Comparison of ENCODE assay signal across 9 cellular contexts in genomic region chr20:17939622-17940446, GRCh38. TPM values are rescaled to one million over a fixed set of nuclear protein-coding genes. Genes with fewer than 3 reads are reported as not detected.
DNase-seq lines count a peak whose midpoint lies in the region; ATAC-seq and TF ChIP-seq lines count a peak whose summit lies in the region.
"Had no signal": no experiment of that assay in that cellular context is flagged by ENCODE, and none has a peak within 500 bp of the region (broad histone marks: within the 10 kb centered on the region; RNA-seq: fewer than 3 reads in every experiment).

No MANE protein-coding gene starts in this region.

- no peak for DNase-seq in activated CD8-positive, alpha-beta memory T cell treated with anti-CD3 and anti-CD28 coated beads, Interleukin-2, amount 10 ng/mL, durations not matched to agents 7 days and 5 days
- no peak for DNase-seq in activated CD8-positive, alpha-beta memory T cell treated with anti-CD3 and anti-CD28 coated beads, Interleukin-2, amount 50 U/mL, for 48 hours
- no peak for DNase-seq in effector memory CD8-positive, alpha-beta T cell
- DNase-seq in stomach = no peak
- no peak for DNase-seq in activated CD4-positive, CD25-positive, alpha-beta regulatory T cell (lab: John Stamatoyannopoulos, UW)
- DNase-seq in islet precursor cell = no peak

- TF ChIP-seq EP300 in stomach (IDR thresholded peaks at IDR 0.05) = no peak

- H3K9me3 Mint-ChIP-seq in activated CD8-positive, alpha-beta memory T cell treated with anti-CD3 and anti-CD28 coated beads, Interleukin-2, amount 10 ng/mL, durations not matched to agents 7 days and 5 days (ENCODE audit: low read depth) = no peaks in the 10 kb centered on the region
- H3K9me3 Mint-ChIP-seq in effector memory CD8-positive, alpha-beta T cell = no peaks in the 10 kb centered on the region

- intact Hi-C loops in stomach (cut with DNase I; ENCODE audit: low total_unique reads) = no loop called here

- no peaks in the 10 kb centered on the region for H3K27me3 Mint-ChIP-seq in activated CD8-positive, alpha-beta memory T cell treated with anti-CD3 and anti-CD28 coated beads, Interleukin-2, amount 10 ng/mL, durations not matched to agents 7 days and 5 days
- no peaks in the 10 kb centered on the region for H3K27me3 Mint-ChIP-seq in effector memory CD8-positive, alpha-beta T cell

- no peak overlapping the region for H3K4me3 ChIP-seq in OCI-LY1 (ENCODE audit: low read depth, low read length, poor library complexity, severe bottlenecking)
- H3K4me3 ChIP-seq in stomach = no peak overlapping the region

- H3K4me2 ChIP-seq in OCI-LY1 (ENCODE audit: low read length) = no peak overlapping the region

- H3K27me3 ChIP-seq in OCI-LY1 (ENCODE audit: insufficient read depth, low read length) = no peaks in the 10 kb centered on the region
- H3K27me3 ChIP-seq in stomach = no peaks in the 10 kb centered on the region

- H2AFZ ChIP-seq in OCI-LY1 (ENCODE audit: low read length) = no peak overlapping the region

- H3K27ac ChIP-seq in OCI-LY1 (ENCODE audit: low read depth, low read length, poor library complexity, severe bottlenecking) (peak overlapping the region; percentile 42), stomach (peak overlapping the region in 4 of 5 donors; percentile 33 to 78 (median 62))

- TF ChIP-seq CTCF in OCI-LY1 (IDR thresholded peaks at IDR 0.05; ENCODE audit: low read length) (no peak), stomach (IDR thresholded peaks at IDR 0.05) (no peak)

- H3K79me2 ChIP-seq in OCI-LY1 (ENCODE audit: insufficient read depth, low read length) = no peaks in the 10 kb centered on the region
- H3K79me2 ChIP-seq: parathyroid adenoma had no signal

- no peaks in the 10 kb centered on the region for H4K20me1 ChIP-seq in OCI-LY1 (ENCODE audit: insufficient read depth, low read length)

- H3K4me1 Mint-ChIP-seq in activated CD8-positive, alpha-beta memory T cell treated with anti-CD3 and anti-CD28 coated beads, Interleukin-2, amount 10 ng/mL, durations not matched to agents 7 days and 5 days = peaks cover 32% of the 10 kb centered on the region
- H3K4me1 Mint-ChIP-seq in effector memory CD8-positive, alpha-beta T cell (ENCODE audit: low read depth in 2 of 2) = peaks cover 6 to 7% of the 10 kb centered on the region in 2 donors

- no peak overlapping the region for H3K4me3 Mint-ChIP-seq in activated CD8-positive, alpha-beta memory T cell treated with anti-CD3 and anti-CD28 coated beads, Interleukin-2, amount 10 ng/mL, durations not matched to agents 7 days and 5 days
- H3K4me3 Mint-ChIP-seq in effector memory CD8-positive, alpha-beta T cell = no peak overlapping the region

- H3K4me1 ChIP-seq in OCI-LY1 (ENCODE audit: insufficient read depth, low read length, severe bottlenecking) (peaks cover 16% of the 10 kb centered on the region), stomach (peaks cover 33 to 50% (median 41%) of the 10 kb centered on the region in 4 donors)

- H3K9ac ChIP-seq in OCI-LY1 (ENCODE audit: low read length) = no peak overlapping the region
- H3K9ac ChIP-seq: parathyroid adenoma had no signal

- peak overlapping the region; percentile 75 for H3K27ac Mint-ChIP-seq in activated CD8-positive, alpha-beta memory T cell treated with anti-CD3 and anti-CD28 coated beads, Interleukin-2, amount 10 ng/mL, durations not matched to agents 7 days and 5 days
- H3K27ac Mint-ChIP-seq in effector memory CD8-positive, alpha-beta T cell = peak overlapping the region; percentile 41 to 51

- CTCF ChIA-PET in activated CD8-positive, alpha-beta memory T cell treated with anti-CD3 and anti-CD28 coated beads, Interleukin-2, amount 10 ng/mL, durations not matched to agents 7 days and 5 days (lab: Charles Lee) = interaction anchor here (0.6 to 3.5 kb wide), 28 partner anchors 8 to 1139 kb away, joined by 3 to 26 read pairs (median 4); partner anchors contain the start of gene RRBP1

- peaks cover 47% of the 10 kb centered on the region for H3K36me3 ChIP-seq in OCI-LY1 (ENCODE audit: insufficient read depth, low read length)
- peaks cover 22 to 50% (median 47%) of the 10 kb centered on the region in 4 donors for H3K36me3 ChIP-seq in stomach

- H3K9me2 ChIP-seq in OCI-LY1 (ENCODE audit: low read depth, low read length) = no peaks in the 10 kb centered on the region

- H3K9me3 ChIP-seq in OCI-LY1 (ENCODE audit: low read length) (no peaks in the 10 kb centered on the region), stomach (no peaks in the 10 kb centered on the region)

- ATAC-seq in activated CD8-positive, alpha-beta memory T cell treated with anti-CD3 and anti-CD28 coated beads, Interleukin-2, amount 10 ng/mL, durations not matched to agents 7 days and 5 days = peak; percentile 14
- ATAC-seq in effector memory CD8-positive, alpha-beta T cell (replicated peaks) = no peak
- ATAC-seq in HG03354 (IDR thresholded peaks at IDR 0.05; ENCODE audit: poor library complexity, severe bottlenecking, unreplicated experiment) = no peak

- peaks cover 24% of the 10 kb centered on the region for H3K36me3 Mint-ChIP-seq in activated CD8-positive, alpha-beta memory T cell treated with anti-CD3 and anti-CD28 coated beads, Interleukin-2, amount 10 ng/mL, durations not matched to agents 7 days and 5 days
- peaks cover 40% of the 10 kb centered on the region for H3K36me3 Mint-ChIP-seq in effector memory CD8-positive, alpha-beta T cell (ENCODE audit: insufficient read depth)

- no peak for TF ChIP-seq POLR2A in stomach (IDR thresholded peaks at IDR 0.05)

- WGBS in stomach, 5 donors = 58 to 66% (median 62%) methylated on average over 7 of the region's 7 CpGs

- no peaks in the 10 kb centered on the region for H3F3A ChIP-seq in OCI-LY1 (ENCODE audit: insufficient read depth, low read length)

RNA-seq across cellular contexts. Expression of gene SNX5, which starts 28.8 kb away (rescaled TPM):
- total RNA-seq in activated CD8-positive, alpha-beta memory T cell treated with anti-CD3 and anti-CD28 coated beads, Interleukin-2, amount 10 ng/mL, durations not matched to agents 7 days and 5 days = 100 to 1,000 TPM; 178 to 192 TPM
- 100 to 1,000 TPM in 4 of 5 donors, 10 to 100 TPM in 1; 47.3 to 202 (median 126) TPM for total RNA-seq in stomach
- polyA plus RNA-seq in stomach = 10 to 100 TPM; 71.1 to 81.6 (median 73.8) TPM

RNA-seq across cellular contexts. Expression of gene MGME1, which starts 29.0 kb away (rescaled TPM):
- total RNA-seq in activated CD8-positive, alpha-beta memory T cell treated with anti-CD3 and anti-CD28 coated beads, Interleukin-2, amount 10 ng/mL, durations not matched to agents 7 days and 5 days = 10 to 100 TPM; 46.6 to 50.7 TPM
- total RNA-seq in stomach = 10 to 100 TPM in 1 of 5 donors, 1 to 10 TPM in 4; 2.3 to 19.1 (median 6.4) TPM
- 10 to 100 TPM in 2 of 3 donors, 1 to 10 TPM in 1; 6.7 to 11.0 (median 10.1) TPM for polyA plus RNA-seq in stomach
